ENCODE assay signal across 16 cellular contexts in the genomic region with DNA sequence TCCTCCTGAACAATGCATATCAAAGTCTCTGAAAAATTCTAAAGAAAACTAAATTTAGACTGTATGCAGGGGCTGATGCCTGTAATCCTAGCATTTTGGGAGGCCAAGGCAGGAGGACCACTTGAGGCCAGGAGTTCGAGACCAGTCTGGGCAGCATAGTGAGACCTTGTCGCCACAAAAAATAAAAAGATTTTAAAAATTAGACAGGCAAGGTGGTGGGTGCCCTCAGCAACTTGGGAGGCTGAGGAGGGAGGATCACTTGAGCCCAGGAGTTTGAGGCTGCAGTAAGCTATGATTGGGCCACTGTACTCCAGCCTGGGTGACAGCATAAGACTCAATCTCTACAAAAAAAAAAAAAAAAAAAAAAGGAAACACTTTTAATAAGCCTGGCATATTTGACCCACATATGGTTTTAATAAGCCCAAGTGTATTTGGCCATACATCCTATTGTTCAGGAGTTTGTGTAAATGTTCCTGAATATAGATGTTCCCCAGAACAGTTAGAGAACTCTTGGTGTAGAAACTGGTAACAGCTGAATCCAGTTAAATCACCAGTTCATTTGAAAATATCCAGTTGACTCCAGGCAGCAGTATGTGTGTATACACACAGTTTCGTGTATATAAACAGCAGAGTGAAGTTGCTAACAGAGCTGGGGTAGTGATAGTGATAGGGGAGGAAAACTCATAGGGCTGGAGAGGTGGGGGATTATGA. TPM values are rescaled to one million over a fixed set of nuclear protein-coding genes. Genes with fewer than 3 reads are reported as not detected.
DNase-seq lines count a peak whose midpoint lies in the region; ATAC-seq and TF ChIP-seq lines count a peak whose summit lies in the region.
"Had no signal": no experiment of that assay in that cellular context is flagged by ENCODE, and none has a peak within 500 bp of the region (broad histone marks: within the 10 kb centered on the region; RNA-seq: fewer than 3 reads in every experiment).

No MANE protein-coding gene starts in this region.

- no peaks in the 10 kb centered on the region for H3K79me2 ChIP-seq in osteoblast (ENCODE audit: insufficient read depth, low read length)

- H3K4me2 ChIP-seq in osteoblast (ENCODE audit: insufficient read depth, low read length), result no peak overlapping the region

- H4K20me1 ChIP-seq in osteoblast (ENCODE audit: insufficient read depth, low read length), result no peaks in the 10 kb centered on the region

- H3K4me3 ChIP-seq in osteoblast (ENCODE audit: insufficient read depth, low read length), result no peak overlapping the region

- H3K27me3 ChIP-seq in osteoblast (ENCODE audit: insufficient read depth, low read length), result no peaks in the 10 kb centered on the region

- H3K4me3 Mint-ChIP-seq in dendritic cell treated with granulocyte-macrophage colony-stimulating factor and Interleukin-4, amounts not matched to agents 40 ng/mL and 50 ng/mL, for 4 days, result no peak overlapping the region
- H3K4me3 Mint-ChIP-seq: activated T-cell treated with anti-CD3 and anti-CD28 coated beads, Interleukin-2, amount 50 U/mL, for 24 hours; CD8-positive, alpha-beta memory T cell; central memory CD8-positive, alpha-beta T cell; stimulated activated naive CD8-positive, alpha-beta T cell treated with anti-CD3 and anti-CD28 coated beads, Interleukin-15, amount 100 ng/mL, for 72 hours had no signal

- H3K4me1 Mint-ChIP-seq in dendritic cell treated with granulocyte-macrophage colony-stimulating factor and Interleukin-4, amounts not matched to agents 40 ng/mL and 50 ng/mL, for 4 days (ENCODE audit: low read depth), result peaks cover 27% of the 10 kb centered on the region
- H3K4me1 Mint-ChIP-seq: CD8-positive, alpha-beta memory T cell; central memory CD8-positive, alpha-beta T cell had no signal

- DNase-seq in EL, result peak; percentile 41
- DNase-seq in osteoblast (ENCODE audit: insufficient read length, low spot score, missing footprints), result no peak
- no peak for DNase-seq in stimulated activated naive CD8-positive, alpha-beta T cell treated with anti-CD3 and anti-CD28 coated beads, Interleukin-15, Interleukin-2, amounts not matched to agents 100 U/mL and 50 U/mL, for 24 hours
- no peak for DNase-seq in activated CD4-positive, alpha-beta T cell treated with anti-CD3 and anti-CD28 coated beads for 1 hour
- no peak for DNase-seq in DMS79 treated with DMSO at 0.1 percent for 48 hours (lab: John Stamatoyannopoulos, UW)
- DNase-seq: activated T-cell treated with anti-CD3 and anti-CD28 coated beads, Interleukin-2, amount 50 U/mL, for 24 hours; CD8-positive, alpha-beta memory T cell; GOT3; NCI-H1417 treated with DMSO at 0.1 percent for 48 hours; stimulated activated naive CD8-positive, alpha-beta T cell treated with anti-CD3 and anti-CD28 coated beads, Interleukin-15, amount 100 ng/mL, for 72 hours; T1000 had no signal

- ATAC-seq in HG03196 (IDR thresholded peaks at IDR 0.05; ENCODE audit: unreplicated experiment), result peak; percentile 28
- ATAC-seq in GM18505 (IDR thresholded peaks at IDR 0.05; ENCODE audit: unreplicated experiment), result no peak
- ATAC-seq in stimulated activated naive CD8-positive, alpha-beta T cell treated with anti-CD3 and anti-CD28 coated beads, Interleukin-15, Interleukin-2, amounts not matched to agents 100 U/mL and 50 U/mL, for 24 hours, result no peak
- ATAC-seq: stimulated activated naive CD8-positive, alpha-beta T cell treated with anti-CD3 and anti-CD28 coated beads, Interleukin-15, amount 100 ng/mL, for 72 hours had no signal

- intact Hi-C loops in dendritic cell treated with granulocyte-macrophage colony-stimulating factor and Interleukin-4, amounts not matched to agents 40 ng/mL and 50 ng/mL, for 4 days (cut with micrococcal nuclease), result no loop called here

- no peaks in the 10 kb centered on the region for H3K36me3 ChIP-seq in osteoblast (ENCODE audit: insufficient read depth, low read length)

- no peak for TF ChIP-seq CTCF in osteoblast (IDR thresholded peaks at IDR 0.05; ENCODE audit: extremely low read depth, low read depth, low read length)

- no peaks in the 10 kb centered on the region for H3K36me3 Mint-ChIP-seq in dendritic cell treated with granulocyte-macrophage colony-stimulating factor and Interleukin-4, amounts not matched to agents 40 ng/mL and 50 ng/mL, for 4 days (ENCODE audit: low read depth)
- H3K36me3 Mint-ChIP-seq: CD8-positive, alpha-beta memory T cell had no signal

- peaks cover 54% of the 10 kb centered on the region for H3K4me1 ChIP-seq in osteoblast (ENCODE audit: insufficient read depth, low read length)

- no peak overlapping the region for H2AFZ ChIP-seq in osteoblast (ENCODE audit: low read length)

- no peaks in the 10 kb centered on the region for H3K9me3 ChIP-seq in osteoblast (ENCODE audit: low read depth, low read length)

- H3K27me3 Mint-ChIP-seq in dendritic cell treated with granulocyte-macrophage colony-stimulating factor and Interleukin-4, amounts not matched to agents 40 ng/mL and 50 ng/mL, for 4 days, result peaks cover 6% of the 10 kb centered on the region

- no peaks in the 10 kb centered on the region for H3K9me3 Mint-ChIP-seq in dendritic cell treated with granulocyte-macrophage colony-stimulating factor and Interleukin-4, amounts not matched to agents 40 ng/mL and 50 ng/mL, for 4 days
- H3K9me3 Mint-ChIP-seq: activated T-cell treated with anti-CD3 and anti-CD28 coated beads, Interleukin-2, amount 50 U/mL, for 24 hours; central memory CD8-positive, alpha-beta T cell; stimulated activated naive CD8-positive, alpha-beta T cell treated with anti-CD3 and anti-CD28 coated beads, Interleukin-15, amount 100 ng/mL, for 72 hours had no signal

- H3K27ac Mint-ChIP-seq in dendritic cell treated with granulocyte-macrophage colony-stimulating factor and Interleukin-4, amounts not matched to agents 40 ng/mL and 50 ng/mL, for 4 days, result peak overlapping the region; percentile 60
- H3K27ac Mint-ChIP-seq: activated T-cell treated with anti-CD3 and anti-CD28 coated beads, Interleukin-2, amount 50 U/mL, for 24 hours; CD8-positive, alpha-beta memory T cell had no signal

- H3K27ac ChIP-seq in osteoblast (ENCODE audit: low read depth, low read length), result peak overlapping the region; percentile 65

- no peak for TF ChIP-seq POLR2A in GM18505 (IDR thresholded peaks at IDR 0.05; ENCODE audit: borderline replicate concordance, extremely low read depth, insufficient read depth, insufficient read length)

RNA-seq across cellular contexts. Expression of a gene that starts 30.3 kb away (rescaled TPM):
- 6.5 and 8.5 TPM in 2 replicates for total RNA-seq in osteoblast

RNA-seq across cellular contexts. Expression of a gene that starts 59.3 kb away (rescaled TPM):
- not detected in 2 replicates for total RNA-seq in osteoblast
- total RNA-seq: CD8-positive, alpha-beta memory T cell; glomerular endothelial cell had no signal
